In genomic region chr12:26149963-26150362, GRCh38 we compare ENCODE assay signal across 15 cellular contexts. TPM values are rescaled to one million over a fixed set of nuclear protein-coding genes. Genes with fewer than 3 reads are reported as not detected.
A peak's percentile ranks its signal among the peaks of the same experiment; 100 is the strongest.
DNase-seq lines count a peak whose midpoint lies in the region; ATAC-seq and TF ChIP-seq lines count a peak whose summit lies in the region.
"Had no signal": no experiment of that assay in that cellular context is flagged by ENCODE, and none has a peak within 500 bp of the region (broad histone marks: within the 10 kb centered on the region; RNA-seq: fewer than 3 reads in every experiment).

No MANE protein-coding gene starts in this region.

- H3K4me2 ChIP-seq in GM23248 (ENCODE audit: unreplicated experiment): peak overlapping the region; percentile 59
- H3K4me2 ChIP-seq in Loucy (ENCODE audit: low read depth, low read length, poor library complexity, severe bottlenecking): peak overlapping the region; percentile 22

- H3K27ac ChIP-seq in GM23248 (peak overlapping the region; percentile 73; the same call in 1 of the 2 replicates), thoracic aorta (peak overlapping the region; percentile 16 to 66)

- H3K4me3 ChIP-seq in GM23248: no peak overlapping the region
- H3K4me3 ChIP-seq in Loucy (ENCODE audit: low read length, poor library complexity, severe bottlenecking): no peak overlapping the region
- H3K4me3 ChIP-seq in thoracic aorta: no peak overlapping the region

- H2AFZ ChIP-seq in GM23248 (no peak overlapping the region), Loucy (ENCODE audit: low read length) (no peak overlapping the region)

- H3K27me3 ChIP-seq in GM23248 (replicated peaks; ENCODE audit: insufficient read depth): no peaks in the 10 kb centered on the region
- no peaks in the 10 kb centered on the region for H3K27me3 ChIP-seq in Loucy (ENCODE audit: insufficient read depth, low read length, poor library complexity, severe bottlenecking)
- no peaks in the 10 kb centered on the region for H3K27me3 ChIP-seq in thoracic aorta (replicated peaks; ENCODE audit: insufficient read depth)

- no peaks in the 10 kb centered on the region for H3K36me3 Mint-ChIP-seq in activated CD4-positive, alpha-beta T cell treated with anti-CD3 and anti-CD28 coated beads for 36 hours (ENCODE audit: low read depth)

- intact Hi-C loops in activated CD4-positive, alpha-beta T cell treated with anti-CD3 and anti-CD28 coated beads for 36 hours (cut with DNase I, micrococcal nuclease): no loop called here

- H3K4me1 ChIP-seq in GM23248 (ENCODE audit: insufficient read depth) (peaks cover 49% of the 10 kb centered on the region), Loucy (ENCODE audit: insufficient read depth, low read length, poor library complexity, severe bottlenecking) (peaks cover 13% of the 10 kb centered on the region), thoracic aorta (ENCODE audit: control insufficient read depth in 1 of 2, low read depth in 2 of 2) (peaks cover 18 to 42% of the 10 kb centered on the region in 2 donors)

- CTCF ChIA-PET in activated CD4-positive, alpha-beta T cell treated with anti-CD3 and anti-CD28 coated beads for 36 hours (lab: Charles Lee): interaction anchor here (1.4 to 1.5 kb wide), 2 partner anchors 18 to 28 kb away, joined by 3 read pairs; no protein-coding TSS in a partner anchor

- H4K20me1 ChIP-seq in GM23248 (ENCODE audit: insufficient read depth) (no peaks in the 10 kb centered on the region), Loucy (ENCODE audit: insufficient read depth, low read length, poor library complexity, severe bottlenecking) (no peaks in the 10 kb centered on the region)

- in situ Hi-C loops in GM23248 (cut with MboI): no loop called here

- no peak overlapping the region for H3K27ac Mint-ChIP-seq in activated CD4-positive, alpha-beta T cell treated with anti-CD3 and anti-CD28 coated beads for 36 hours
- H3K27ac Mint-ChIP-seq: H9 had no signal

- H3K9me3 ChIP-seq in GM23248 (ENCODE audit: low read depth): no peaks in the 10 kb centered on the region
- H3K9me3 ChIP-seq in Loucy (ENCODE audit: insufficient read depth, low read depth, low read length): no peaks in the 10 kb centered on the region
- H3K9me3 ChIP-seq in thoracic aorta: no peaks in the 10 kb centered on the region

- H3K4me1 Mint-ChIP-seq in activated CD4-positive, alpha-beta T cell treated with anti-CD3 and anti-CD28 coated beads for 36 hours: no peaks in the 10 kb centered on the region

- no peak for ATAC-seq in thoracic aorta (ENCODE audit: insufficient number of reproducible peaks, low FRiP score, low read depth)
- ATAC-seq in activated CD4-positive, alpha-beta T cell treated with anti-CD3 and anti-CD28 coated beads for 36 hours: no peak

- no peaks in the 10 kb centered on the region for H3K9me3 Mint-ChIP-seq in activated CD4-positive, alpha-beta T cell treated with anti-CD3 and anti-CD28 coated beads for 36 hours (ENCODE audit: low read depth)
- H3K9me3 Mint-ChIP-seq: H9 had no signal

- peaks cover 44% of the 10 kb centered on the region for H3F3A ChIP-seq in GM23248 (ENCODE audit: insufficient read depth)
- H3F3A ChIP-seq in Loucy (ENCODE audit: low read depth): no peaks in the 10 kb centered on the region

- TF ChIP-seq CTCF in Loucy (conservative IDR thresholded peaks at IDR 0.05; ENCODE audit: low read length): no peak
- TF ChIP-seq CTCF in thoracic aorta (IDR thresholded peaks at IDR 0.05): no peak

- WGBS in GM23248 (ENCODE audit: low coverage in 1 of 2, low lambda C conversion rate in 2 of 2, missing lambda C conversion rate in 2 of 2), 2 experiments: 72 to 77% methylated on average over 6 of the region's 6 CpGs

- DNase-seq in GM23248: no peak
- peak; percentile 43 for DNase-seq in medulla oblongata (ENCODE audit: extremely low spot score)
- DNase-seq in thoracic aorta (ENCODE audit: low spot score): no peak
- no peak for DNase-seq in NCI-H1930 (lab: John Stamatoyannopoulos, UW)
- no peak for DNase-seq in activated CD4-positive, alpha-beta T cell treated with anti-CD3 and anti-CD28 coated beads for 36 hours
- DNase-seq in NCI-H2029 treated with DMSO at 0.1 percent for 48 hours (lab: John Stamatoyannopoulos, UW): no peak
- DNase-seq: C1 segment of cervical spinal cord, DMS153, H9, NCI-H1092, NCI-H187, NCI-H2171, SIG-M5, SW 1271 had no signal

- H3K4me3 Mint-ChIP-seq in activated CD4-positive, alpha-beta T cell treated with anti-CD3 and anti-CD28 coated beads for 36 hours: no peak overlapping the region
- H3K4me3 Mint-ChIP-seq: H9 had no signal

- H3K27me3 Mint-ChIP-seq in activated CD4-positive, alpha-beta T cell treated with anti-CD3 and anti-CD28 coated beads for 36 hours: peaks cover 7% of the 10 kb centered on the region

- H3K9ac ChIP-seq in GM23248 (no peak overlapping the region), Loucy (ENCODE audit: low read depth, low read length, poor library complexity, severe bottlenecking) (no peak overlapping the region)

- H3K79me2 ChIP-seq in GM23248 (ENCODE audit: insufficient read depth) (no peaks in the 10 kb centered on the region), Loucy (ENCODE audit: insufficient read depth, low read length) (no peaks in the 10 kb centered on the region)

- H3K36me3 ChIP-seq in GM23248 (ENCODE audit: low read depth) (no peaks in the 10 kb centered on the region), Loucy (ENCODE audit: insufficient read depth, low read length) (no peaks in the 10 kb centered on the region), thoracic aorta (no peaks in the 10 kb centered on the region)

- H3K9me2 ChIP-seq in GM23248 (ENCODE audit: insufficient read depth) (no peaks in the 10 kb centered on the region), Loucy (replicated peaks; ENCODE audit: low read depth, low read length) (no peaks in the 10 kb centered on the region)

- POLR2A ChIA-PET in activated CD4-positive, alpha-beta T cell treated with anti-CD3 and anti-CD28 coated beads for 36 hours (lab: Charles Lee): no interaction called here

RNA-seq across cellular contexts. Expression of gene BHLHE41, which starts 25.1 kb away (rescaled TPM):
- 0.76 and 1.6 TPM in 2 replicates for total RNA-seq in GM23248 (2014; rRNA removed; shearing (Covaris generic))
- polyA plus RNA-seq in GM23248 (2016; fragmentation: Nextera tagmentation; extraction: Ambion mirVana): 1.3 and 1.7 TPM in 2 replicates
- 10 to 100 TPM in 1 of 2 donors, 1 to 10 TPM in 1; 7.5 to 29.8 TPM for total RNA-seq in thoracic aorta
- total RNA-seq in activated CD4-positive, alpha-beta T cell treated with anti-CD3 and anti-CD28 coated beads for 36 hours: not detected

RNA-seq across cellular contexts. Expression of gene SSPN, which starts 45.4 kb away (rescaled TPM):
- 6.4 and 12.5 TPM in 2 replicates for total RNA-seq in GM23248 (2014; rRNA removed; shearing (Covaris generic))
- 22.0 and 24.2 TPM in 2 replicates for polyA plus RNA-seq in GM23248 (2016; fragmentation: Nextera tagmentation; extraction: Ambion mirVana)
- 10 to 100 TPM; 36.7 to 50.9 TPM for total RNA-seq in thoracic aorta
- not detected for total RNA-seq in activated CD4-positive, alpha-beta T cell treated with anti-CD3 and anti-CD28 coated beads for 36 hours
